In genomic region chr9:136061405-136061804, GRCh38 we compare ENCODE assay signal across 1 cellular context.
TF ChIP-seq lines count a peak whose summit lies in the region.

No MANE protein-coding gene starts in this region.

TF ChIP-seq in HepG2, 621 proteins besides CTCF, POLR2A, EP300 and RAD21:
- TF ChIP-seq KLF15 (CRISPR knock-in tag; IDR thresholded peaks at IDR 0.05; ENCODE audit: borderline replicate concordance) (no peak), ZNF34 (CRISPR knock-in tag; IDR thresholded peaks at IDR 0.05; ENCODE audit: borderline replicate concordance) (no peak), ZFYVE20 (CRISPR knock-in tag; IDR thresholded peaks at IDR 0.05; ENCODE audit: borderline replicate concordance, low read depth) (no peak), ZNF552 (CRISPR knock-in tag; IDR thresholded peaks at IDR 0.05; ENCODE audit: borderline replicate concordance) (no peak), ZMAT5 (CRISPR knock-in tag; IDR thresholded peaks at IDR 0.05; ENCODE audit: borderline replicate concordance, low read depth) (no peak), ZNF550 (CRISPR knock-in tag; IDR thresholded peaks at IDR 0.05; ENCODE audit: borderline replicate concordance) (no peak), TAF15 (IDR thresholded peaks at IDR 0.05; ENCODE audit: low read depth, low read length, poor library complexity, severe bottlenecking) (no peak), SKIL (CRISPR knock-in tag; IDR thresholded peaks at IDR 0.05; ENCODE audit: borderline replicate concordance) (no peak), PRPF4 (IDR thresholded peaks at IDR 0.05; ENCODE audit: low read depth, low read length, poor library complexity, severe bottlenecking) (no peak), KDM3A (CRISPR knock-in tag; IDR thresholded peaks at IDR 0.05; ENCODE audit: low read depth) (no peak), HNF1A (IDR thresholded peaks at IDR 0.05; ENCODE audit: low read depth) (no peak), HNF1A (CRISPR knock-in tag; IDR thresholded peaks at IDR 0.05; ENCODE audit: borderline replicate concordance) (no peak)
